ENCODE assay signal across 18 cellular contexts in genomic region chr12:117907108-117907689, GRCh38.
A peak's percentile ranks its signal among the peaks of the same experiment; 100 is the strongest.
DNase-seq lines count a peak whose midpoint lies in the region; ATAC-seq and TF ChIP-seq lines count a peak whose summit lies in the region.
"Had no signal": no experiment of that assay in that cellular context is flagged by ENCODE, and none has a peak within 500 bp of the region (broad histone marks: within the 10 kb centered on the region; RNA-seq: fewer than 3 reads in every experiment).

No MANE protein-coding gene starts in this region.

- H3K27ac ChIP-seq in Panc1 (ENCODE audit: low read length), result no peak overlapping the region
- no peak overlapping the region for H3K27ac ChIP-seq in dorsolateral prefrontal cortex
- H3K27ac ChIP-seq: BLaER1 treated with 17β-estradiol and CSF1 and Interleukin-3, amounts not matched to agents 10 nM and 100 nM; spleen; vagina had no signal

- intact Hi-C loops in Panc1 (cut with micrococcal nuclease; ENCODE audit: unreplicated experiment), result no loop called here
- intact Hi-C loops in dorsolateral prefrontal cortex (cut with DNase I), result no loop called here

- DNase-seq in DMS53 (lab: John Stamatoyannopoulos, UW) (peak; percentile 95), NCI-H1105 (lab: John Stamatoyannopoulos, UW) (peak; percentile 37), Panc1 (ENCODE audit: low read depth, low spot score) (no peak), iPS-NIHi11 (ENCODE audit: low spot score) (peak; percentile 21), dorsolateral prefrontal cortex (no peak)
- no peak for DNase-seq in activated CD4-positive, alpha-beta T cell treated with anti-CD3 and anti-CD28 coated beads for 1 hour
- DNase-seq: activated CD8-positive, alpha-beta T cell treated with anti-CD3 and anti-CD28 coated beads for 36 hours; amygdala; erythroblast; left cardiac atrium; SHP77; spleen; stimulated activated naive CD8-positive, alpha-beta T cell treated with anti-CD3 and anti-CD28 coated beads, Interleukin-15, amount 100 ng/mL, for 72 hours; T-helper 9 cell had no signal

- H3K27me3 ChIP-seq in Panc1 (ENCODE audit: control insufficient read depth, insufficient read depth, low read length), result no peaks in the 10 kb centered on the region
- H3K27me3 ChIP-seq in dorsolateral prefrontal cortex, result no peaks in the 10 kb centered on the region
- H3K27me3 ChIP-seq: BLaER1 treated with 17β-estradiol and CSF1 and Interleukin-3, amounts not matched to agents 10 nM and 100 nM; spleen; vagina had no signal

- TF ChIP-seq CTCF in Panc1 (IDR thresholded peaks at IDR 0.05) (0 out of 2 replicates have a peak, but pooled peaks have one; percentile 12), dorsolateral prefrontal cortex (IDR thresholded peaks at IDR 0.05 in 54 of 56, conservative IDR thresholded peaks at IDR 0.05 in 2 of 56; ENCODE audit: low read depth in 1 of 56, partially characterized antibody in 56 of 56) (no peak)

- H3K4me1 ChIP-seq in Panc1 (ENCODE audit: control insufficient read depth, insufficient read depth, low read length), result no peaks in the 10 kb centered on the region
- H3K4me1 ChIP-seq: BLaER1 treated with 17β-estradiol and CSF1 and Interleukin-3, amounts not matched to agents 10 nM and 100 nM; spleen; vagina had no signal

- no peaks in the 10 kb centered on the region for H3K9me3 ChIP-seq in Panc1 (ENCODE audit: control insufficient read depth, insufficient read depth, low read depth, low read length)
- H3K9me3 ChIP-seq: vagina had no signal

- in situ Hi-C loops in Panc1 (cut with HindIII; ENCODE audit: low pct_unique_long_range_greater_than_20kb, low sequenced_read_pairs), result no loop called here

- POLR2A ChIA-PET in Panc1 (lab: Charles Lee), result interaction anchor here (0.6 kb wide), 1 partner anchor 64 kb away, joined by 6 read pairs; no protein-coding TSS in a partner anchor

- no peak for ATAC-seq in Panc1
- ATAC-seq in HG03280 (IDR thresholded peaks at IDR 0.05; ENCODE audit: unreplicated experiment), result no peak
- ATAC-seq: activated CD8-positive, alpha-beta T cell treated with anti-CD3 and anti-CD28 coated beads for 36 hours; HCT116; left cardiac atrium; stimulated activated naive CD8-positive, alpha-beta T cell treated with anti-CD3 and anti-CD28 coated beads, Interleukin-15, amount 100 ng/mL, for 72 hours had no signal

- CTCF ChIA-PET in Panc1 (lab: Charles Lee), result no interaction called here

- H3K36me3 ChIP-seq in Panc1 (ENCODE audit: control insufficient read depth, insufficient read depth, low read length), result no peaks in the 10 kb centered on the region
- H3K36me3 ChIP-seq: BLaER1 treated with 17β-estradiol and CSF1 and Interleukin-3, amounts not matched to agents 10 nM and 100 nM; spleen; vagina had no signal

- H3K4me3 ChIP-seq in Panc1 (ENCODE audit: low read depth in 2 of 2, low read length in 2 of 2) (no peak overlapping the region), dorsolateral prefrontal cortex (no peak overlapping the region)
- H3K4me3 ChIP-seq: BLaER1 treated with 17β-estradiol and CSF1 and Interleukin-3, amounts not matched to agents 10 nM and 100 nM; spleen; vagina had no signal

- no TSS peak for BruUV-seq in Panc1 (replicated peaks; lab: Mats Ljungman, UMichigan)

Comparison
In these comparisons a context has a peak if more than half of its experiments do, and no peak if none do; other contexts are left out.
1. DNase-seq: peak in DMS53 (single experiment), NCI-H1105 (single experiment) and iPS-NIHi11 (single experiment); none in Panc1 (single experiment), dorsolateral prefrontal cortex (0 of 10) and activated CD4-positive, alpha-beta T cell treated with anti-CD3 and anti-CD28 coated beads for 1 hour (single experiment).